Comparison of ENCODE assay signal across 10 cellular contexts in the genomic region with DNA sequence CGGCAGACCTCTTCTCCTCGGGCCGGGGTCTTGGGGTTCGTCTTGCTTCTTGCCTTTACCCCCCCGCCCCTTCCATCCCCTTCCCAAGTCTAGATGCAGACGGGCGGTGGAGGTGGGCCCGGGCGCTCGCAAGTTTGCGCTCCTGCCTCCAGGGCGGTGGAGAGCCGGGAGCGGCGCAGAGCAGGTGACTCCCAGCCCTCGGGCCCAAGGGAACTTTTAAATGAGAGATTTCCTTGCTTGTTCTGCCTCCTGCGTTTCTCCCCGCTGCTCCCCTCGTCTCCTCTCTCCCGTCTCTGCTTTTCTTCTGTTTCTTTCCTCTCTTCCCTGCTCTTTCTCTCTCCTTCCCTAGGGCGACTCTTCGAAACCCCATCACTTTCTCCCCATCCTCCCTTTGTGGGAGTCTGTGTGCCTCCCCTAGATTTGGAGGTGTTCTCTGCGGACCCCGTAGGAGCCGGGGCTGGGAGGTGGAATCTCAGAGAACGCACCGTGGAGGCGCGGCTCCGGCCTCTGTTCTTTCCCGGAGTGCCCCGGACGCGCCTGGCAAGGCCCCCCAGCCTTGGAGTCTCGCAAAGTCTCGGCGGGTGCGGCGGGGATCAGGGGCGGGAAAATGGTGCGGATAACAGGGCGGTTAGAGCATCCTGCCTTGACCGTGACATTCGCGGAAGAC. TPM values are rescaled to one million over a fixed set of nuclear protein-coding genes. Genes with fewer than 3 reads are reported as not detected.
DNase-seq lines count a peak whose midpoint lies in the region; ATAC-seq, FAIRE-seq and TF ChIP-seq lines count a peak whose summit lies in the region.
"Had no signal": no experiment of that assay in that cellular context is flagged by ENCODE, and none has a peak within 500 bp of the region (broad histone marks: within the 10 kb centered on the region; RNA-seq: fewer than 3 reads in every experiment).

No MANE protein-coding gene starts in this region.

- H3K4me3 ChIP-seq in A549, result peak overlapping the region; percentile 61
- H3K4me3 ChIP-seq in kidney (ENCODE audit: low read length in 2 of 2), result no peak overlapping the region
- H3K4me3 ChIP-seq in heart right ventricle, result peak overlapping the region in 5 of 10 donors; percentile 30 to 41 (median 39)

- H2AK5ac ChIP-seq in H9 (ENCODE audit: insufficient read length, low read length), result no peak overlapping the region

- no peak overlapping the region for H3K4ac ChIP-seq in H9 (ENCODE audit: low read depth, low read length)

- TF ChIP-seq RAD21 in A549 (conservative IDR thresholded peaks at IDR 0.05 in 1 of 2, IDR thresholded peaks at IDR 0.05 in 1 of 2), result no peak

- H3K56ac ChIP-seq in H9 (ENCODE audit: insufficient read length, low read depth, low read length), result no peak overlapping the region

- H3K79me1 ChIP-seq in H9 (ENCODE audit: insufficient read depth, low read depth, low read length, poor library complexity, severe bottlenecking), result no peaks in the 10 kb centered on the region

- ATAC-seq in A549, result peak; percentile 66 to 75
- ATAC-seq in activated T-helper 17 cell treated with anti-CD3 and anti-CD28 coated beads, Interleukin-2, amount 50 U/mL, for 72 hours (replicated peaks), result no peak
- no peak for ATAC-seq in GM18520 (IDR thresholded peaks at IDR 0.05; ENCODE audit: unreplicated experiment)
- ATAC-seq in heart right ventricle, result no peak
- ATAC-seq in HG02678 (IDR thresholded peaks at IDR 0.05; ENCODE audit: unreplicated experiment), result no peak

- H4K8ac ChIP-seq in H9 (replicated peaks; ENCODE audit: insufficient read length, low read depth, low read length), result no peak overlapping the region

- peaks cover 30 to 41% of the 10 kb centered on the region in 2 experiments for H3K4me1 Mint-ChIP-seq in H9
- peaks cover 6% of the 10 kb centered on the region for H3K4me1 Mint-ChIP-seq in activated T-helper 17 cell treated with anti-CD3 and anti-CD28 coated beads, Interleukin-2, amount 50 U/mL, for 72 hours

- H3K9ac ChIP-seq in H9 (ENCODE audit: extremely low read depth, insufficient read length, low read length) (peak overlapping the region; percentile 12), kidney (ENCODE audit: low read length in 2 of 2) (no peak overlapping the region)

- no peak overlapping the region for H2BK120ac ChIP-seq in H9 (ENCODE audit: low read depth, low read length, poor library complexity, severe bottlenecking)

- H3K27ac ChIP-seq in A549 (peak overlapping the region; percentile 62 to 70; a peak in 2 of 6 replicates), H9 (ENCODE audit: insufficient read length, low read depth, low read length) (no peak overlapping the region), kidney (ENCODE audit: low read depth in 2 of 2, low read length in 2 of 2) (no peak overlapping the region), heart right ventricle (no peak overlapping the region)

- H3K79me2 ChIP-seq in H9 (ENCODE audit: insufficient read depth, low read length), result no peaks in the 10 kb centered on the region; the same call in 1 of the 2 replicates

- peak overlapping the region; percentile 76 to 93 for H3K4me3 Mint-ChIP-seq in H9
- H3K4me3 Mint-ChIP-seq in activated T-helper 17 cell treated with anti-CD3 and anti-CD28 coated beads, Interleukin-2, amount 50 U/mL, for 72 hours, result peak overlapping the region; percentile 64

- peaks cover 22% of the 10 kb centered on the region for H3K23me2 ChIP-seq in H9 (ENCODE audit: insufficient read length, low read depth, low read length, poor library complexity, severe bottlenecking)

- H3K9me3 Mint-ChIP-seq in H9, result no peaks in the 10 kb centered on the region; a peak in 1 of 5 replicates
- H3K9me3 Mint-ChIP-seq in activated T-helper 17 cell treated with anti-CD3 and anti-CD28 coated beads, Interleukin-2, amount 50 U/mL, for 72 hours, result no peaks in the 10 kb centered on the region

- no peak overlapping the region for H3K23ac ChIP-seq in H9 (ENCODE audit: insufficient read length, low read depth, low read length)

- WGBS in A549 (ENCODE audit: missing lambda C conversion rate), result 9% methylated on average over 41 of the region's 45 CpGs
- no CpG with 5 or more reads among the region's 45 CpGs for WGBS in H9 (ENCODE audit: extremely low coverage, insufficient read length, low lambda C conversion rate)
- WGBS in heart right ventricle, 2 donors, result 1% methylated on average over 45 of the region's 45 CpGs

- peaks cover 0 to 6% (median 3%) of the 10 kb centered on the region in 3 experiments; a peak in 2 of 7 replicates for H3K36me3 Mint-ChIP-seq in H9 (ENCODE audit: insufficient read depth in 1 of 3, low read depth in 3 of 3)
- H3K36me3 Mint-ChIP-seq in activated T-helper 17 cell treated with anti-CD3 and anti-CD28 coated beads, Interleukin-2, amount 50 U/mL, for 72 hours (ENCODE audit: low read depth), result no peaks in the 10 kb centered on the region

- H3K4me2 ChIP-seq in A549, result peak overlapping the region; percentile 100
- H3K4me2 ChIP-seq in H9 (ENCODE audit: insufficient read depth, insufficient read length, low read length), result peak overlapping the region; percentile 84

- no peaks in the 10 kb centered on the region for H3K36me3 ChIP-seq in kidney (ENCODE audit: control insufficient read depth in 1 of 2, insufficient read depth in 2 of 2, low read length in 2 of 2)
- H3K36me3 ChIP-seq in heart right ventricle, result no peaks in the 10 kb centered on the region

- H3K4me1 ChIP-seq in A549 (peaks cover 21% of the 10 kb centered on the region), H9 (ENCODE audit: insufficient read depth, low read length) (no peaks in the 10 kb centered on the region; the same call in 1 of the 2 replicates), kidney (ENCODE audit: control insufficient read depth in 1 of 2, insufficient read depth in 1 of 2, low read depth in 1 of 2, low read length in 2 of 2) (no peaks in the 10 kb centered on the region), heart right ventricle (peaks cover 0 to 22% (median 7%) of the 10 kb centered on the region in 9 donors)

- no peak overlapping the region for H4K5ac ChIP-seq in H9 (ENCODE audit: insufficient read length, low read depth, low read length)

- H3K27me3 ChIP-seq in H9 (ENCODE audit: insufficient read depth, low read length) (peaks cover 11% of the 10 kb centered on the region; the same call in 1 of the 2 replicates), heart right ventricle (peaks cover 9 to 97% (median 83%) of the 10 kb centered on the region in 7 donors)

- TF ChIP-seq CTCF in A549 (IDR thresholded peaks at IDR 0.05) (no peak), H9 (conservative IDR thresholded peaks at IDR 0.05) (no peak), kidney (IDR thresholded peaks at IDR 0.05; ENCODE audit: borderline replicate concordance, extremely low read depth, insufficient read depth) (no peak), heart right ventricle (IDR thresholded peaks at IDR 0.05) (no peak)

- POLR2A ChIA-PET in A549 (lab: Yijun Ruan, JAX), result no interaction called here

- peak overlapping the region in 1 of 3 experiments; percentile 4; a peak in 2 of 7 replicates for H3K27ac Mint-ChIP-seq in H9
- no peak overlapping the region for H3K27ac Mint-ChIP-seq in activated T-helper 17 cell treated with anti-CD3 and anti-CD28 coated beads, Interleukin-2, amount 50 U/mL, for 72 hours

- no peak overlapping the region for H2AFZ ChIP-seq in H9 (ENCODE audit: low read length)

- H2BK5ac ChIP-seq in H9 (ENCODE audit: insufficient read length, low read length), result no peak overlapping the region

- H3K9me3 ChIP-seq in A549 (no peaks in the 10 kb centered on the region), H9 (ENCODE audit: control insufficient read depth, low read depth, low read length) (no peaks in the 10 kb centered on the region), kidney (ENCODE audit: control insufficient read depth in 1 of 2, low read length in 2 of 2) (no peaks in the 10 kb centered on the region), heart right ventricle (no peaks in the 10 kb centered on the region)

- peaks cover 50% of the 10 kb centered on the region for H3K27me3 Mint-ChIP-seq in H9 (ENCODE audit: low read depth)
- H3K27me3 Mint-ChIP-seq in activated T-helper 17 cell treated with anti-CD3 and anti-CD28 coated beads, Interleukin-2, amount 50 U/mL, for 72 hours, result peaks cover 53% of the 10 kb centered on the region

- no peak overlapping the region for H2BK20ac ChIP-seq in H9 (ENCODE audit: low read depth, low read length, poor library complexity, severe bottlenecking)

- H2BK12ac ChIP-seq in H9 (ENCODE audit: insufficient read length, low read depth, low read length), result no peak overlapping the region

- no peak for TF ChIP-seq EP300 in A549 (IDR thresholded peaks at IDR 0.05)

- intact Hi-C loops in kidney (cut with DNase I), result no loop called here
- intact Hi-C loops in heart right ventricle (cut with DNase I), result no loop called here

- no peak overlapping the region for H3K18ac ChIP-seq in H9 (ENCODE audit: insufficient read length, low read depth, low read length)

- CTCF ChIA-PET in A549 (lab: Yijun Ruan, JAX), result interaction anchor here (0.8 to 3.4 kb wide), 4 partner anchors 11 to 264 kb away, joined by 3 to 19 read pairs (median 10); no protein-coding TSS in a partner anchor

- H2BK15ac ChIP-seq in H9 (ENCODE audit: low read depth, low read length), result no peak overlapping the region

- H4K91ac ChIP-seq in H9 (ENCODE audit: insufficient read length, low read depth, low read length), result no peak overlapping the region

- H3T11ph ChIP-seq in H9 (ENCODE audit: low read length), result no peak overlapping the region

- no peaks in the 10 kb centered on the region for H4K20me1 ChIP-seq in H9 (ENCODE audit: control insufficient read depth, insufficient read depth, insufficient read length)

- no peak for FAIRE-seq in A549 (lab: Jason Lieb, UNC)
- no peak for FAIRE-seq in kidney (lab: Jason Lieb, UNC)

- peak; percentile 29 to 30 for DNase-seq in A549 (ENCODE audit: low read depth in 1 of 2, low spot score in 1 of 2)
- peak; percentile 73 for DNase-seq in H9
- DNase-seq in kidney, result peak; percentile 59
- no peak for DNase-seq in heart right ventricle
- DNase-seq in SIG-M5 treated with dmso at 0.1 percent for 504 hours (lab: John Stamatoyannopoulos, UW; ENCODE audit: unreplicated experiment), result no peak
- DNase-seq: GF-D8 had no signal

- no peak for TF ChIP-seq POLR2A in A549 (IDR thresholded peaks at IDR 0.05; ENCODE audit: low read length)

- peak overlapping the region; percentile 37; the same call in 1 of the 2 replicates for H3K14ac ChIP-seq in H9 (ENCODE audit: insufficient read depth, low read length)

TF ChIP-seq in A549, 52 proteins besides CTCF, POLR2A, EP300 and RAD21 (continues in another document):
- TF ChIP-seq SMC3 (IDR thresholded peaks at IDR 0.05), result no peak

RNA-seq across cellular contexts. Expression of gene CUX2, which starts 1.1 kb away (rescaled TPM):
- polyA plus RNA-seq in A549 (2011; rRNA removed), result 0.04 and 0.06 TPM in 2 replicates
- 0.03 and 0.04 TPM in 2 replicates for polyA plus RNA-seq in A549 (2012; cell fraction: cytosol; rRNA removed)
- 0.02 and 0.05 TPM in 2 replicates for polyA plus RNA-seq in A549 (2012; cell fraction: nucleus; rRNA removed)
- 0.04 to 0.07 TPM (median 0.04 TPM) in 3 replicates for polyA plus RNA-seq in A549 (2017; fragmentation: RNase III; extraction: RNeasy Plus Mini Kit Qiagen cat#74134 plus additional on column Dnase treatment)
- polyA minus RNA-seq in A549 (2011; rRNA and poly(A)+ RNA removed), result 0.04 and 0.10 TPM in 2 replicates
- total RNA-seq in H9 (2021), result 6.3 and 6.4 TPM in 2 replicates
- under 1 TPM in 1 of 2 donors, not detected in 1; 0.24 TPM for total RNA-seq in activated T-helper 17 cell treated with anti-CD3 and anti-CD28 coated beads, Interleukin-2, amount 50 U/mL, for 72 hours
- 0.06 TPM for total RNA-seq in kidney
- not detected for polyA plus RNA-seq in kidney (ENCODE audit: insufficient read depth, low read depth, low replicate concordance)
- total RNA-seq in heart right ventricle, result under 1 TPM in 7 of 10 donors, not detected in 3; 0.02 to 0.96 (median 0.06) TPM
- not detected for polyA plus RNA-seq in heart right ventricle
- total RNA-seq: lung microvascular endothelial cell had no signal

Comparison
In these comparisons a context has a peak if more than half of its experiments do, and no peak if none do; other contexts are left out.
1. ATAC-seq: peak in A549 (2 of 2); none in activated T-helper 17 cell treated with anti-CD3 and anti-CD28 coated beads, Interleukin-2, amount 50 U/mL, for 72 hours (single experiment), GM18520 (single experiment), heart right ventricle (0 of 8) and HG02678 (single experiment).
2. DNase-seq: peak in A549 (2 of 2), H9 (single experiment) and kidney (single experiment); none in heart right ventricle (0 of 2) and SIG-M5 treated with dmso at 0.1 percent for 504 hours (single experiment).
3. H3K27ac ChIP-seq: peak in A549 (2 of 2); none in H9 (single experiment), kidney (0 of 2) and heart right ventricle (0 of 10).